19 cellular contexts compared by ENCODE assay signal in the genomic region with DNA sequence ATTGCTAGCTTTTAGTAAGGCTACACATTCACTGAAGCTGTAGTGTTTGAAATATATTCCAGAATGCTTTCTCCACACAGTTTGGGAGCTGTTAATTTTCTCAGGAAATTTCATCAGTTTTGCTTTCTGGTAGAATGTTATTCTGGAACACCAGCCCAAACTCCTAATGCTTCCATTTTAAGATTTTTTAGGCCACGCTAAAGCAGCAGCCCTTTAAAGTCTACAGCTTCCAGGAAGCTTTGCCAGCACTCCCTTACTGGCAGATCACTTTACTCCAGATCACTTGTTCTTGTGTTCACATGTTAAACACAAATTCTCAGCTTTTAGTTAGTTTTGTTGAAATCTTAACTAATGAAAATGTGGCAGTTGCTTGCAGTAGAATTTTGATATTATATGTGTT.
"Had no signal": no experiment of that assay in that cellular context is flagged by ENCODE, and none has a peak within 500 bp of the region (broad histone marks: within the 10 kb centered on the region; RNA-seq: fewer than 3 reads in every experiment).

No MANE protein-coding gene starts in this region.

- H3K4me3 Mint-ChIP-seq: activated CD8-positive, alpha-beta memory T cell treated with anti-CD3 and anti-CD28 coated beads, Interleukin-2, amount 10 ng/mL, durations not matched to agents 7 days and 5 days; activated naive CD8-positive, alpha-beta T cell; activated T-cell treated with anti-CD3 and anti-CD28 coated beads, Interleukin-2, amount 50 U/mL, for 24 hours; memory B cell; nephron progenitor cell; type B pancreatic cell had no signal

- H3K27ac ChIP-seq: breast epithelium, esophagus squamous epithelium, foreskin keratinocyte, heart right ventricle, left ventricle myocardium inferior, ovary, suprapubic skin had no signal

- H3K36me3 Mint-ChIP-seq: activated CD8-positive, alpha-beta memory T cell treated with anti-CD3 and anti-CD28 coated beads, Interleukin-2, amount 10 ng/mL, durations not matched to agents 7 days and 5 days; activated naive CD8-positive, alpha-beta T cell; memory B cell; type B pancreatic cell had no signal

- H3K36me3 ChIP-seq: breast epithelium, esophagus squamous epithelium, heart right ventricle, left ventricle myocardium inferior, ovary, suprapubic skin had no signal

- H3K4me1 Mint-ChIP-seq: activated CD8-positive, alpha-beta memory T cell treated with anti-CD3 and anti-CD28 coated beads, Interleukin-2, amount 10 ng/mL, durations not matched to agents 7 days and 5 days; memory B cell; nephron progenitor cell had no signal

- H3K4me3 ChIP-seq: breast epithelium, esophagus squamous epithelium, heart right ventricle, left ventricle myocardium inferior, ovary, suprapubic skin had no signal

- H3K9me3 ChIP-seq: breast epithelium, esophagus squamous epithelium, left ventricle myocardium inferior, ovary, suprapubic skin had no signal

- H3K4me1 ChIP-seq: breast epithelium, esophagus squamous epithelium, foreskin keratinocyte, heart right ventricle, left ventricle myocardium inferior, suprapubic skin had no signal

- DNase-seq: activated CD4-positive, alpha-beta T cell treated with anti-CD3 and anti-CD28 coated beads, Interleukin-2, amount 50 U/mL, for 48 hours; activated CD4-positive, CD25-positive, alpha-beta regulatory T cell treated with anti-CD3 and anti-CD28 coated beads, Interleukin-2, amount 50 U/mL, for 72 hours; activated CD8-positive, alpha-beta memory T cell treated with anti-CD3 and anti-CD28 coated beads, Interleukin-2, amount 10 ng/mL, durations not matched to agents 7 days and 5 days; activated effector memory CD4-positive, alpha-beta T cell treated with Interleukin-2 at 50 U/mL for 16 hours; activated T-cell treated with anti-CD3 and anti-CD28 coated beads, Interleukin-2, amount 50 U/mL, for 24 hours; esophagus squamous epithelium; foreskin keratinocyte; heart right ventricle; kidney; left ventricle myocardium inferior; nephron progenitor cell; ovary; stimulated activated CD4-positive, alpha-beta T cell treated with anti-CD3 and anti-CD28 coated beads, Interleukin-2, amount 100 ng/mL, for 48 hours; stimulated activated naive CD4-positive, alpha-beta T cell treated with Interleukin-2 at 50 U/mL for 16 hours had no signal

- H3K9me3 Mint-ChIP-seq: nephron progenitor cell, type B pancreatic cell had no signal

- H3K27ac Mint-ChIP-seq: activated CD8-positive, alpha-beta memory T cell treated with anti-CD3 and anti-CD28 coated beads, Interleukin-2, amount 10 ng/mL, durations not matched to agents 7 days and 5 days; activated naive CD8-positive, alpha-beta T cell; activated T-cell treated with anti-CD3 and anti-CD28 coated beads, Interleukin-2, amount 50 U/mL, for 24 hours; memory B cell; nephron progenitor cell; type B pancreatic cell had no signal

- H3K27me3 ChIP-seq: breast epithelium, esophagus squamous epithelium, foreskin keratinocyte, heart right ventricle, ovary, suprapubic skin had no signal

- ATAC-seq: activated CD8-positive, alpha-beta memory T cell treated with anti-CD3 and anti-CD28 coated beads, Interleukin-2, amount 10 ng/mL, durations not matched to agents 7 days and 5 days; foreskin keratinocyte; heart right ventricle had no signal

- H3K27me3 Mint-ChIP-seq: activated CD8-positive, alpha-beta memory T cell treated with anti-CD3 and anti-CD28 coated beads, Interleukin-2, amount 10 ng/mL, durations not matched to agents 7 days and 5 days; activated naive CD8-positive, alpha-beta T cell; activated T-cell treated with anti-CD3 and anti-CD28 coated beads, Interleukin-2, amount 50 U/mL, for 24 hours; memory B cell; type B pancreatic cell had no signal
